In genomic region chr16:21597571-21598030, GRCh38 we compare ENCODE assay signal across 14 cellular contexts. TPM values are rescaled to one million over a fixed set of nuclear protein-coding genes. Genes with fewer than 3 reads are reported as not detected.
DNase-seq lines count a peak whose midpoint lies in the region; ATAC-seq, FAIRE-seq and TF ChIP-seq lines count a peak whose summit lies in the region.
"Had no signal": no experiment of that assay in that cellular context is flagged by ENCODE, and none has a peak within 500 bp of the region (broad histone marks: within the 10 kb centered on the region; RNA-seq: fewer than 3 reads in every experiment).

No MANE protein-coding gene starts in this region.

- WGBS in ovary, 3 donors, result 79 to 85% (median 83%) methylated on average over 2 of the region's 2 CpGs

- H3K36me3 Mint-ChIP-seq in CD4-positive, alpha-beta memory T cell, result peaks cover 0 to 8% of the 10 kb centered on the region in 2 donors
- no peaks in the 10 kb centered on the region for H3K36me3 Mint-ChIP-seq in IgD-negative memory B cell
- H3K36me3 Mint-ChIP-seq in astrocyte (ENCODE audit: low read depth, unreplicated experiment), result no peaks in the 10 kb centered on the region
- H3K36me3 Mint-ChIP-seq in nephron progenitor cell (ENCODE audit: low read depth), result no peaks in the 10 kb centered on the region

- peaks cover 24% of the 10 kb centered on the region for H4K20me1 ChIP-seq in astrocyte (ENCODE audit: insufficient read depth, low read length)

- TF ChIP-seq EP300 in ovary (IDR thresholded peaks at IDR 0.05), result no peak

- no peaks in the 10 kb centered on the region for H3K27me3 Mint-ChIP-seq in CD4-positive, alpha-beta memory T cell
- H3K27me3 Mint-ChIP-seq in IgD-negative memory B cell (no peaks in the 10 kb centered on the region), astrocyte (ENCODE audit: low read depth, unreplicated experiment) (no peaks in the 10 kb centered on the region), nephron progenitor cell (ENCODE audit: low read depth, poor library complexity) (peaks cover 17% of the 10 kb centered on the region)

- peaks cover 41% of the 10 kb centered on the region for H3K4me1 ChIP-seq in CD4-positive, alpha-beta memory T cell (ENCODE audit: insufficient read depth, low read length)
- H3K4me1 ChIP-seq in astrocyte (ENCODE audit: insufficient read depth, low read length), result peaks cover 4% of the 10 kb centered on the region
- peaks cover 26% of the 10 kb centered on the region for H3K4me1 ChIP-seq in lower lobe of right lung
- peaks cover 5% of the 10 kb centered on the region for H3K4me1 ChIP-seq in ovary (ENCODE audit: insufficient read depth)
- H3K4me1 ChIP-seq: colonic mucosa had no signal

- TF ChIP-seq CTCF in astrocyte (IDR thresholded peaks at IDR 0.05; ENCODE audit: insufficient read depth, low read depth, low read length) (no peak), nephron progenitor cell (IDR thresholded peaks at IDR 0.05) (no peak), lower lobe of right lung (IDR thresholded peaks at IDR 0.05) (no peak), ovary (IDR thresholded peaks at IDR 0.05) (no peak)

- no peaks in the 10 kb centered on the region for H3K36me3 ChIP-seq in CD4-positive, alpha-beta memory T cell (ENCODE audit: insufficient read depth, low read length)
- H3K36me3 ChIP-seq in astrocyte (ENCODE audit: insufficient read depth, low read length) (no peaks in the 10 kb centered on the region), lower lobe of right lung (no peaks in the 10 kb centered on the region), ovary (no peaks in the 10 kb centered on the region)
- H3K36me3 ChIP-seq: colonic mucosa had no signal

- peaks cover 28% of the 10 kb centered on the region for H3K79me2 ChIP-seq in astrocyte (ENCODE audit: insufficient read depth, low read length)

- DNase-seq in CD4-positive, alpha-beta memory T cell, result peak in 2 of 5 donors; percentile 11 to 17
- DNase-seq in astrocyte (ENCODE audit: low read depth) (no peak), nephron progenitor cell (no peak), A172 (ENCODE audit: low spot score) (no peak), lower lobe of right lung (no peak), ovary (no peak)
- DNase-seq: activated CD4-positive, alpha-beta T cell treated with anti-CD3 and anti-CD28 coated beads for 1 hour; colonic mucosa; H7; NCI-H2081 had no signal

- no peaks in the 10 kb centered on the region for H3K9me3 Mint-ChIP-seq in CD4-positive, alpha-beta memory T cell
- H3K9me3 Mint-ChIP-seq in IgD-negative memory B cell (no peaks in the 10 kb centered on the region), astrocyte (ENCODE audit: unreplicated experiment) (no peaks in the 10 kb centered on the region), nephron progenitor cell (no peaks in the 10 kb centered on the region)

- no peaks in the 10 kb centered on the region for H3K9me3 ChIP-seq in CD4-positive, alpha-beta memory T cell (ENCODE audit: control insufficient read depth in 1 of 2, low read length in 2 of 2)
- H3K9me3 ChIP-seq in astrocyte (ENCODE audit: insufficient read depth, low read depth, low read length), result no peaks in the 10 kb centered on the region
- no peaks in the 10 kb centered on the region for H3K9me3 ChIP-seq in lower lobe of right lung
- H3K9me3 ChIP-seq in ovary, result no peaks in the 10 kb centered on the region
- H3K9me3 ChIP-seq: colonic mucosa had no signal

- CTCF ChIA-PET in CD4-positive, alpha-beta memory T cell (lab: Charles Lee; ENCODE audit: partially characterized antibody), result interaction anchor here (1.1 to 3.0 kb wide), 3 partner anchors 41 to 45 kb away, joined by 3 to 8 read pairs (median 4); no protein-coding TSS in a partner anchor

- no peak for TF ChIP-seq POLR2A in ovary (IDR thresholded peaks at IDR 0.05)

- no peak overlapping the region for H3K4me3 ChIP-seq in CD4-positive, alpha-beta memory T cell (ENCODE audit: low read length in 2 of 2)
- no peak overlapping the region for H3K4me3 ChIP-seq in astrocyte (ENCODE audit: insufficient read depth, low read depth, low read length)
- no peak overlapping the region for H3K4me3 ChIP-seq in lower lobe of right lung
- no peak overlapping the region for H3K4me3 ChIP-seq in ovary
- H3K4me3 ChIP-seq: colonic mucosa had no signal

- ATAC-seq in lower lobe of right lung, result no peak
- no peak for ATAC-seq in HG02623 (IDR thresholded peaks at IDR 0.05; ENCODE audit: unreplicated experiment)

- H3K4me1 Mint-ChIP-seq in CD4-positive, alpha-beta memory T cell, result peaks cover 24 to 53% (median 37%) of the 10 kb centered on the region in 4 donors
- H3K4me1 Mint-ChIP-seq in IgD-negative memory B cell (peaks cover 25 to 37% (median 27%) of the 10 kb centered on the region in 3 donors), astrocyte (ENCODE audit: low read depth, unreplicated experiment) (peaks cover 13% of the 10 kb centered on the region), nephron progenitor cell (peaks cover 41% of the 10 kb centered on the region)

- peak overlapping the region; percentile 21 to 92 (median 88) for H3K4me3 Mint-ChIP-seq in CD4-positive, alpha-beta memory T cell
- H3K4me3 Mint-ChIP-seq in IgD-negative memory B cell (peak overlapping the region in 3 of 4 donors; percentile 56 to 99 (median 56)), astrocyte (ENCODE audit: unreplicated experiment) (peak overlapping the region; percentile 36), nephron progenitor cell (peak overlapping the region; percentile 71)

- H3K27ac ChIP-seq in CD4-positive, alpha-beta memory T cell (ENCODE audit: low read depth, low read length), result no peak overlapping the region
- H3K27ac ChIP-seq in astrocyte (ENCODE audit: low read depth, low read length) (no peak overlapping the region), lower lobe of right lung (no peak overlapping the region), ovary (no peak overlapping the region)
- H3K27ac ChIP-seq: colonic mucosa had no signal

- POLR2A ChIA-PET in CD4-positive, alpha-beta memory T cell (lab: Charles Lee; ENCODE audit: partially characterized antibody), result interaction anchor here (1.5 to 3.3 kb wide), 3 partner anchors 8 to 48 kb away, joined by 4 to 26 read pairs (median 14); no protein-coding TSS in a partner anchor

- peak overlapping the region; percentile 68 to 98 (median 94) for H3K27ac Mint-ChIP-seq in CD4-positive, alpha-beta memory T cell
- H3K27ac Mint-ChIP-seq in IgD-negative memory B cell (peak overlapping the region in 2 of 3 donors; percentile 64 to 92), astrocyte (ENCODE audit: unreplicated experiment) (no peak overlapping the region), nephron progenitor cell (peak overlapping the region; percentile 16)

- FAIRE-seq in astrocyte (lab: Jason Lieb, UNC), result no peak
- FAIRE-seq: G401.6 had no signal

- no peak overlapping the region for H2AFZ ChIP-seq in astrocyte (ENCODE audit: low read depth, low read length)

- H3K27me3 ChIP-seq in CD4-positive, alpha-beta memory T cell (ENCODE audit: insufficient read depth, low read length), result no peaks in the 10 kb centered on the region
- H3K27me3 ChIP-seq in astrocyte (ENCODE audit: insufficient read depth, low read length), result no peaks in the 10 kb centered on the region
- no peaks in the 10 kb centered on the region for H3K27me3 ChIP-seq in lower lobe of right lung (ENCODE audit: low read depth)
- H3K27me3 ChIP-seq in ovary, result no peaks in the 10 kb centered on the region
- H3K27me3 ChIP-seq: colonic mucosa had no signal

- H3K9ac ChIP-seq in astrocyte (ENCODE audit: low read length), result no peak overlapping the region

- intact Hi-C loops in CD4-positive, alpha-beta memory T cell (cut with micrococcal nuclease), result loop anchor here (2.0 to 5.0 kb wide), 3 partner anchors 47 to 595 kb away; partner anchors contain the start of gene UQCRC2
- intact Hi-C loops in lower lobe of right lung (cut with DNase I) (no loop called here), ovary (cut with DNase I) (no loop called here)

- no peak overlapping the region for H3K4me2 ChIP-seq in astrocyte (ENCODE audit: low read length)

RNA-seq across cellular contexts. Expression of gene METTL9, which starts 1.8 kb away (rescaled TPM):
- total RNA-seq in CD4-positive, alpha-beta memory T cell, result 10 to 100 TPM; 71.1 to 92.8 TPM
- 100 to 1,000 TPM; 122 to 175 TPM for polyA plus RNA-seq in CD4-positive, alpha-beta memory T cell
- polyA plus RNA-seq in IgD-negative memory B cell (78.5 TPM), ovary (100 to 1,000 TPM in 1 of 2 donors, 10 to 100 TPM in 1; 62.9 to 222 TPM)
- total RNA-seq in astrocyte (86.6 and 88.1 TPM in 2 replicates), lower lobe of right lung (74.1 TPM), ovary (100 to 1,000 TPM in 2 of 7 donors, 10 to 100 TPM in 5; 69.3 to 160 (median 87.0) TPM)
- 120 and 133 TPM in 2 replicates for total RNA-seq in A172 (2014; rRNA removed; shearing (Covaris generic))

RNA-seq across cellular contexts. Expression of gene IGSF6, which starts 54.8 kb away (rescaled TPM):
- total RNA-seq in CD4-positive, alpha-beta memory T cell, result 1 to 10 TPM; 3.9 to 5.1 TPM
- under 1 TPM; 0.13 to 0.31 TPM for polyA plus RNA-seq in CD4-positive, alpha-beta memory T cell
- polyA plus RNA-seq in IgD-negative memory B cell (0.31 TPM), ovary (10 to 100 TPM in 1 of 2 donors, 1 to 10 TPM in 1; 1.3 to 15.4 TPM)
- total RNA-seq in astrocyte (not detected in 2 replicates), lower lobe of right lung (103 TPM), ovary (1 to 10 TPM in 3 of 7 donors, under 1 TPM in 4; 0.48 to 4.6 (median 0.92) TPM)
- not detected in 2 replicates for total RNA-seq in A172 (2014; rRNA removed; shearing (Covaris generic))
- total RNA-seq: fibroblast of lung, H7 had no signal
- polyA plus RNA-seq: fibroblast of lung had no signal

Comparison
In these comparisons a context has a peak if more than half of its experiments do, and no peak if none do; other contexts are left out.
1. H3K4me3 Mint-ChIP-seq: peak in every context shown above with its lines; median percentile 88 in CD4-positive, alpha-beta memory T cell; 71 in nephron progenitor cell; 56 in IgD-negative memory B cell; 36 in astrocyte.
2. RNA of gene IGSF6, which starts 54.8 kb away (total RNA-seq): 103 TPM in lower lobe of right lung (single experiment); 3.9 to 5.1 TPM in CD4-positive, alpha-beta memory T cell, 0.48 to 4.6 TPM in ovary, not detected in astrocyte and not detected in A172; every median in the first group is over 10 times any median in the second.